8 cellular contexts compared by ENCODE assay signal in the genomic region with DNA sequence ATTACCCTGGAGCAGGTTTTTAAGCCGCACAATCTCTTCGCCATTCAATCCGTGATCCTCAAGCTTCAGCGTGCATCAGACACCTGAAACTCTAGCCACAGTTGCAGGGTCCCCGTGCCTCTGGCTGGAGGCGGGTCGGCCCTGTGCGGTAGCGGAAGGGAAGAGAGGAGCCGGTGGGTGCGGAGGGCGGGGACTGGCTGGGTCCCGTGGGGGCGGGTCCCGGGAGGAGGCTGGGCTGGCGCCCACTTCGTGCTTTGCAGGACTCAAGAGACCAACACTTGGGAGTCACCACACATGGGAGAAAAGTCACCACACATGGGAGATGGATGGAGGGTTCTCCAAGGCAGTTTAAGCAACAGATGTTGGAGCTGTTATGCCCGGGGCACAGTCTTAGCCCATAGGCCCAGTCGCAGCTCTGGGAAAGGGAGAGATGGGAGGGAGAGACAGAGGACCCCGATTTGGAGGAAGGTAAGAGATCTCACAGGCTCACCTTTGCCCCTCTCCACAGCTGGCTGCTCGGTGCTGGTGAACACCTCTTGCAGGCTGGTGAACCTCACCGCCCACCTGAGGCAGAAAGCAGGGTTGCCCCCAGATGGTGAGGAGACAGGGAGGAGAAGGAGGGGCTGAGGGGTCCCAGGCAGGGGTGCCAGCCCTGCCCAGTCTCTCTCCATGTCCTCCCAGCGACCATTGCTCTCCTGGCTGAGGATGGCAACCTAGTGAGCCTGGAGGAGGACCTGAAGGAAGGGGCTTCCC. TPM values are rescaled to one million over a fixed set of nuclear protein-coding genes. Genes with fewer than 3 reads are reported as not detected.
DNase-seq lines count a peak whose midpoint lies in the region; ATAC-seq and TF ChIP-seq lines count a peak whose summit lies in the region.
"Had no signal": no experiment of that assay in that cellular context is flagged by ENCODE, and none has a peak within 500 bp of the region (broad histone marks: within the 10 kb centered on the region; RNA-seq: fewer than 3 reads in every experiment).

No MANE protein-coding gene starts in this region.

- intact Hi-C loops in upper lobe of right lung (cut with DNase I): no loop called here

- DNase-seq in Peyer's patch: peak in 2 of 3 donors; percentile 66 to 73
- peak; percentile 18 to 51 (median 32) for DNase-seq in activated naive CD4-positive, alpha-beta T cell (lab: John Stamatoyannopoulos, UW)
- DNase-seq in naive B cell: peak; percentile 45
- DNase-seq in upper lobe of right lung: peak; percentile 78
- no peak for DNase-seq in globus pallidus (ENCODE audit: low spot score)
- DNase-seq in NCI-H345 (lab: John Stamatoyannopoulos, UW): no peak
- no peak for DNase-seq in NCI-H446 (lab: John Stamatoyannopoulos, UW)

- H3K36me3 Mint-ChIP-seq in naive B cell: no peaks in the 10 kb centered on the region

- H3K9me3 ChIP-seq in Peyer's patch (no peaks in the 10 kb centered on the region), upper lobe of right lung (no peaks in the 10 kb centered on the region)

- peak overlapping the region; percentile 78 to 89 (median 82) for H3K4me3 Mint-ChIP-seq in naive B cell

- peak overlapping the region in 1 of 4 donors; percentile 59 for H3K27ac ChIP-seq in Peyer's patch
- H3K27ac ChIP-seq in upper lobe of right lung: no peak overlapping the region
- H3K27ac ChIP-seq: epithelial cell of prostate had no signal

- H3K9me3 Mint-ChIP-seq in naive B cell: no peaks in the 10 kb centered on the region

- ATAC-seq in naive B cell (ENCODE audit: low read depth in 2 of 2): peak; percentile 22 to 37
- peak; percentile 4 for ATAC-seq in upper lobe of right lung

- H3K36me3 ChIP-seq in Peyer's patch (peaks cover 0 to 13% (median 0%) of the 10 kb centered on the region in 3 donors), upper lobe of right lung (no peaks in the 10 kb centered on the region)

- TF ChIP-seq CTCF in Peyer's patch (IDR thresholded peaks at IDR 0.05) (no peak), upper lobe of right lung (IDR thresholded peaks at IDR 0.05) (no peak)

- peaks cover 49 to 64% (median 61%) of the 10 kb centered on the region in 3 donors for H3K4me1 Mint-ChIP-seq in naive B cell

- peak overlapping the region in 4 of 6 donors; percentile 74 to 93 (median 84) for H3K27ac Mint-ChIP-seq in naive B cell

- H3K27me3 ChIP-seq in Peyer's patch (no peaks in the 10 kb centered on the region), upper lobe of right lung (no peaks in the 10 kb centered on the region)

- H3K4me1 ChIP-seq in Peyer's patch (peaks cover 0 to 45% (median 21%) of the 10 kb centered on the region in 4 donors), upper lobe of right lung (peaks cover 20% of the 10 kb centered on the region)

- H3K4me3 ChIP-seq in Peyer's patch: peak overlapping the region in 3 of 4 donors; percentile 26 to 32 (median 32)
- H3K4me3 ChIP-seq in upper lobe of right lung: peak overlapping the region; percentile 28

- TF ChIP-seq POLR2A in Peyer's patch (IDR thresholded peaks at IDR 0.05): no peak

- H3K27me3 Mint-ChIP-seq in naive B cell: no peaks in the 10 kb centered on the region

RNA-seq across cellular contexts. Expression of a gene that starts 1.0 kb away (rescaled TPM):
- total RNA-seq in Peyer's patch: not detected
- 1 to 10 TPM in 2 of 6 donors, under 1 TPM in 2, not detected in 2; 0.13 to 4.9 (median 1.0) TPM for polyA plus RNA-seq in naive B cell (ENCODE audit: low read depth in 6 of 6)
- total RNA-seq in upper lobe of right lung: not detected

RNA-seq across cellular contexts. Expression of a gene that starts 4.0 kb away (rescaled TPM):
- total RNA-seq in Peyer's patch (100 to 1,000 TPM; 112 to 219 (median 142) TPM), upper lobe of right lung (102 TPM)
- 10 to 100 TPM; 36.3 to 65.9 (median 62.6) TPM for polyA plus RNA-seq in naive B cell (ENCODE audit: low read depth in 6 of 6)

RNA-seq across cellular contexts. Expression of a gene that starts 8.9 kb away (rescaled TPM):
- total RNA-seq in Peyer's patch (10 to 100 TPM in 3 of 4 donors, 1 to 10 TPM in 1; 2.9 to 19.5 (median 13.7) TPM), upper lobe of right lung (1.9 TPM)
- polyA plus RNA-seq in naive B cell (ENCODE audit: low read depth in 6 of 6): 10 to 100 TPM; 10.2 to 18.9 (median 14.2) TPM

RNA-seq across cellular contexts. Expression of a gene that starts 9.5 kb away (rescaled TPM):
- total RNA-seq in Peyer's patch (10 to 100 TPM in 1 of 4 donors, not detected in 3; 29.7 TPM), upper lobe of right lung (not detected)
- polyA plus RNA-seq in naive B cell (ENCODE audit: low read depth in 6 of 6): 1,000 to 10,000 TPM in 5 of 6 donors, 100 to 1,000 TPM in 1; 910 to 1,673 (median 1,335) TPM

RNA-seq across cellular contexts. Expression of a gene that starts 12.8 kb away (rescaled TPM):
- total RNA-seq in Peyer's patch: 10 to 100 TPM in 1 of 4 donors, 1 to 10 TPM in 3; 2.5 to 25.6 (median 6.2) TPM
- polyA plus RNA-seq in naive B cell (ENCODE audit: low read depth in 6 of 6): 1 to 10 TPM in 1 of 6 donors, under 1 TPM in 4, not detected in 1; 0.22 to 1.0 (median 0.47) TPM
- 6.1 TPM for total RNA-seq in upper lobe of right lung

Comparison
In these comparisons a context has a peak if more than half of its experiments do, and no peak if none do; other contexts are left out.
1. DNase-seq: peak in Peyer's patch (2 of 3), activated naive CD4-positive, alpha-beta T cell (4 of 4), naive B cell (single experiment) and upper lobe of right lung (single experiment); none in globus pallidus (single experiment), NCI-H345 (single experiment) and NCI-H446 (0 of 2).